8 cellular contexts compared by ENCODE assay signal in genomic region chr14:95518045-95518751, GRCh38. TPM values are rescaled to one million over a fixed set of nuclear protein-coding genes. Genes with fewer than 3 reads are reported as not detected.
A peak's percentile ranks its signal among the peaks of the same experiment; 100 is the strongest.
DNase-seq lines count a peak whose midpoint lies in the region; TF ChIP-seq lines count a peak whose summit lies in the region.

No MANE protein-coding gene starts in this region.

- H3K4me3 ChIP-seq in cardiac fibroblast (replicated peaks in 1 of 2; ENCODE audit: low read depth in 2 of 2, low read length in 2 of 2) (no peak overlapping the region), spleen (peak overlapping the region in 1 of 8 donors; percentile 16)

- H3K27me3 ChIP-seq in spleen (replicated peaks in 1 of 7): no peaks in the 10 kb centered on the region

- TF ChIP-seq CTCF in cardiac fibroblast (IDR thresholded peaks at IDR 0.05; ENCODE audit: low read depth, low read length): no peak
- no peak for TF ChIP-seq CTCF in spleen (IDR thresholded peaks at IDR 0.05 in 8 of 11, conservative IDR thresholded peaks at IDR 0.05 in 3 of 11)

- WGBS in spleen, 5 donors: 36 to 56% (median 45%) methylated on average over 8 of the region's 8 CpGs

- peaks cover 57 to 98% (median 86%) of the 10 kb centered on the region in 6 donors for H3K4me1 ChIP-seq in spleen

- DNase-seq in NCI-H2107 treated with DMSO at 0.1 percent for 48 hours (lab: John Stamatoyannopoulos, UW; ENCODE audit: unreplicated experiment) (peak; percentile 81), NCI-H2107 (lab: John Stamatoyannopoulos, UW) (no peak), NCI-H1436 (lab: John Stamatoyannopoulos, UW) (peak; percentile 44), cardiac fibroblast (ENCODE audit: low read depth in 2 of 2) (peak; percentile 69 to 82), spleen (peak; percentile 58), Ammon's horn (ENCODE audit: low spot score) (no peak), C1 segment of cervical spinal cord (lab: John Stamatoyannopoulos, UW) (no peak), NCI-H446 treated with DMSO at 0.1 percent for 48 hours (lab: John Stamatoyannopoulos, UW) (no peak)

- intact Hi-C loops in spleen (cut with DNase I; ENCODE audit: low total_unique reads): no loop called here

- peak overlapping the region; percentile 67 to 97 (median 93) for H3K27ac ChIP-seq in spleen

- H3K9me3 ChIP-seq in spleen: no peaks in the 10 kb centered on the region

- TF ChIP-seq POLR2A in spleen (IDR thresholded peaks at IDR 0.05): no peak

- no peaks in the 10 kb centered on the region for H3K36me3 ChIP-seq in spleen

RNA-seq across cellular contexts. Expression of gene SYNE3, which starts 1.7 kb away (rescaled TPM):
- total RNA-seq in spleen: 10 to 100 TPM; 26.8 to 34.5 (median 28.9) TPM
- polyA plus RNA-seq in spleen: 1 to 10 TPM; 1.4 to 5.2 (median 1.8) TPM

RNA-seq across cellular contexts. Expression of gene GLRX5, which starts 16.7 kb away (rescaled TPM):
- 10 to 100 TPM; 18.2 to 48.4 (median 24.6) TPM for total RNA-seq in spleen
- 10 to 100 TPM; 24.4 to 37.3 (median 34.0) TPM for polyA plus RNA-seq in spleen

Comparison
In these comparisons a context has a peak if more than half of its experiments do, and no peak if none do; other contexts are left out.
1. DNase-seq: peak in NCI-H2107 treated with DMSO at 0.1 percent for 48 hours (single experiment), NCI-H1436 (single experiment), cardiac fibroblast (2 of 2) and spleen (single experiment); none in NCI-H2107 (single experiment), Ammon's horn (single experiment), C1 segment of cervical spinal cord (0 of 14) and NCI-H446 treated with DMSO at 0.1 percent for 48 hours (single experiment).